In the genomic region with DNA sequence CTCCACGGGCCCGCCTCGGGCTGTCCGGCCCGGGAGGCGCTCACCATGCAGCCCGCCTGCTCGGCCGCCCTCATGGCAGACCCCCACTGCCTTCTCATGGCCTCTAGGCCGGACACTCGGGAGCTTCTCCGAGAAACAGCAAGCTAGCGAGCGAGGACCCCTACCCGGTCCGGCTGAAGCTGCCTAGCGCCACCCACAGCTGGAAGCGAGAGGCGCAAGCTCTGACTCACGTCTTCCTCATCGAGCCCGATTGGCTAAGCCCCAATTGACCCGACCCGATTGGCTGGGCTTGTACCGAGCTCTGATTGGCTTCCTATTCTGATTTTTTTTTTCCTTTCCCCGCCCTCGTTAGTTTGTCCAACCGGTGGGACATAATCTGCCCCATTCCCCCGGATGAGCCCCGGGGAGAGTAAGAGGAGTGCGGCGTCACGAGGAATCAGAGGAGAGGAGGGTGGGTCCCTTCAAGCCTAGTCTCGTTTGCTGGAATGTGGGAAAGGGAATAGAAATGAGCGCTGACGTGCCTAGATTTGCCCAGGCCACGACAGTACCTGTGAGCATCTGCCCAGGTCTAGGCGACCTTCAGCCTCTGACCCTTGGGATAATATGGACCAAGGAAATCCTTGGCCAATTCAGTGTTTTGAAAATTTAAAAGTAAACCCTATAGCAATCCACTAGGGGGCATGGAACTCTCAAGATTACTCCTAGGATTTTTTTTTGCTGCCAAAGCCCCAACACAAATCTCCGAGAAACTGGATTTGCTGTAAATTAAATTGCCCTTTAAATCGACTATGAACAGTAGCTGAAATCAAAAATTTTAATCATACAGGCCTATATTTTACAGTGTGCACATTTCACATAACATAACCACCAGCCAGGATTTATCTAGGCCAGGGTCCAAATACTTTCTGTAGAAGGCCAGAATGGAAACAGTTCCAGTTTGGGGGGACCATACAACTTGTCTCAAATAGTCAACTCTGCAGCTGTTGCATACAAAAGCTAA, we compare ENCODE assay signal across 8 cellular contexts. TPM values are rescaled to one million over a fixed set of nuclear protein-coding genes. Genes with fewer than 3 reads are reported as not detected.
DNase-seq lines count a peak whose midpoint lies in the region; ATAC-seq, FAIRE-seq and TF ChIP-seq lines count a peak whose summit lies in the region.

A gene with protein sequence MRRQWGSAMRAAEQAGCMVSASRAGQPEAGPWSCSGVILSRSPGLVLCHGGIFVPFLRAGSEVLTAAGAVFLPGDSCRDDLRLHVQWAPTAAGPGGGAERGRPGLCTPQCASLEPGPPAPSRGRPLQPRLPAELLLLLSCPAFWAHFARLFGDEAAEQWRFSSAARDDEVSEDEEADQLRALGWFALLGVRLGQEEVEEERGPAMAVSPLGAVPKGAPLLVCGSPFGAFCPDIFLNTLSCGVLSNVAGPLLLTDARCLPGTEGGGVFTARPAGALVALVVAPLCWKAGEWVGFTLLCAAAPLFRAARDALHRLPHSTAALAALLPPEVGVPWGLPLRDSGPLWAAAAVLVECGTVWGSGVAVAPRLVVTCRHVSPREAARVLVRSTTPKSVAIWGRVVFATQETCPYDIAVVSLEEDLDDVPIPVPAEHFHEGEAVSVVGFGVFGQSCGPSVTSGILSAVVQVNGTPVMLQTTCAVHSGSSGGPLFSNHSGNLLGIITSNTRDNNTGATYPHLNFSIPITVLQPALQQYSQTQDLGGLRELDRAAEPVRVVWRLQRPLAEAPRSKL (minus strand): TSS at position 212 of the 1,000 bp plus-strand sequence. CDS start 114 bp downstream, at position 98.

- H3K27me3 ChIP-seq in WERI-Rb-1 (ENCODE audit: insufficient read depth, low read depth, severe bottlenecking) (no peaks in the 10 kb centered on the region), mammary epithelial cell (ENCODE audit: insufficient read depth, low read length) (no peaks in the 10 kb centered on the region), small intestine (ENCODE audit: control insufficient read depth in 2 of 2, insufficient read depth in 2 of 2, low read length in 2 of 2) (no peaks in the 10 kb centered on the region)

- H3K9ac ChIP-seq in mammary epithelial cell (ENCODE audit: insufficient read depth, low read length), result peak within 1 kb of the TSS; percentile 78

- H4K20me1 ChIP-seq in mammary epithelial cell (ENCODE audit: insufficient read depth, low read length), result no peaks in the 10 kb centered on the region

- 3% methylated on average over 25 of the region's 40 CpGs for WGBS in mammary epithelial cell (ENCODE audit: low coverage, missing lambda C conversion rate)
- 0 to 2% (median 1%) methylated on average over 37 to 40 of the region's 40 CpGs for WGBS in small intestine, 3 donors

- CTCF ChIA-PET in mammary epithelial cell (lab: Charles Lee; ENCODE audit: low non-redundant PET), result interaction anchor here (0.6 to 1.9 kb wide), 6 partner anchors 9 to 463 kb away, joined by 3 to 24 read pairs (median 6); a partner anchor contains a TSS

- H3K4me1 ChIP-seq in mammary epithelial cell (ENCODE audit: insufficient read depth, low read length) (peaks cover 18% of the 10 kb centered on the region), small intestine (ENCODE audit: control insufficient read depth in 2 of 2, insufficient read depth in 1 of 2, low read depth in 1 of 2, low read length in 1 of 2) (peaks cover 2 to 5% of the 10 kb centered on the region in 2 donors)

- H3K36me3 ChIP-seq in WERI-Rb-1 (peaks cover 11% of the 10 kb centered on the region), mammary epithelial cell (ENCODE audit: insufficient read depth, low read length) (peaks cover 9% of the 10 kb centered on the region), small intestine (ENCODE audit: control insufficient read depth in 2 of 2, insufficient read depth in 2 of 2, low read length in 2 of 2) (peaks cover 4 to 9% of the 10 kb centered on the region in 2 donors)

- peak within 1 kb of the TSS; percentile 89 for H2AFZ ChIP-seq in mammary epithelial cell (ENCODE audit: low read depth, low read length)

- dilution Hi-C loops in mammary epithelial cell (cut with HindIII; ENCODE audit: low sequenced_read_pairs), result loop anchor here (10.0 kb wide), 2 partner anchors 208 to 238 kb away; a partner anchor contains a TSS

- DNase-seq in AG08396 (ENCODE audit: low spot score), result peak; percentile 98
- DNase-seq in NCI-H2227 (lab: John Stamatoyannopoulos, UW; ENCODE audit: unreplicated experiment), result peak; percentile 97
- peak; percentile 98 for DNase-seq in WERI-Rb-1
- peak; percentile 99 for DNase-seq in mammary epithelial cell
- peak; percentile 99 for DNase-seq in iPS-NIHi11 (ENCODE audit: low spot score)
- peak; percentile 99 for DNase-seq in small intestine

- TSS peak; percentile 78 for BruUV-seq in mammary epithelial cell (replicated peaks; lab: Mats Ljungman, UMichigan)

- peak within 1 kb of the TSS; percentile 99 for H3K4me2 ChIP-seq in mammary epithelial cell (ENCODE audit: insufficient read depth, low read depth, low read length)

- FAIRE-seq in small intestine (lab: Jason Lieb, UNC), result no peak

- H3K9me3 ChIP-seq in WERI-Rb-1 (ENCODE audit: severe bottlenecking), result no peaks in the 10 kb centered on the region
- H3K9me3 ChIP-seq in mammary epithelial cell (replicated peaks; ENCODE audit: insufficient read depth, low read length), result no peaks in the 10 kb centered on the region
- no peaks in the 10 kb centered on the region for H3K9me3 ChIP-seq in small intestine (ENCODE audit: control insufficient read depth, low read depth)

- intact Hi-C loops in mammary epithelial cell (cut with micrococcal nuclease), result loop anchor here (1.0 to 5.0 kb wide), 6 partner anchors 30 to 263 kb away; a partner anchor contains a TSS

- TF ChIP-seq CTCF in WERI-Rb-1 (IDR thresholded peaks at IDR 0.05; ENCODE audit: low read depth, low read length), result peak; percentile 96
- TF ChIP-seq CTCF in mammary epithelial cell (conservative IDR thresholded peaks at IDR 0.05 in 1 of 2, IDR thresholded peaks at IDR 0.05 in 1 of 2; ENCODE audit: extremely low read depth in 1 of 2, insufficient read depth in 1 of 2, low read depth in 1 of 2, low read length in 2 of 2), result peak; percentile 63 to 88

- H3K4me3 ChIP-seq in WERI-Rb-1 (ENCODE audit: low read depth, low read length) (peak within 1 kb of the TSS; percentile 74), mammary epithelial cell (replicated peaks in 1 of 3; ENCODE audit: insufficient read depth in 1 of 3, low read depth in 2 of 3, low read length in 3 of 3) (peak within 1 kb of the TSS; percentile 74 to 86 (median 79)), small intestine (ENCODE audit: low read depth in 1 of 2, low read length in 2 of 2) (peak within 1 kb of the TSS; percentile 60 to 87)

- H3K79me2 ChIP-seq in mammary epithelial cell (ENCODE audit: insufficient read depth, low read length), result peaks cover 68% of the 10 kb centered on the region

- H3K27ac ChIP-seq in WERI-Rb-1, result peak within 1 kb of the TSS; percentile 77
- H3K27ac ChIP-seq in mammary epithelial cell (ENCODE audit: insufficient read depth, low read depth, low read length), result peak within 1 kb of the TSS; percentile 82
- H3K27ac ChIP-seq in small intestine (ENCODE audit: low read depth in 1 of 2, low read length in 1 of 2), result peak within 1 kb of the TSS; percentile 74 to 97

- in situ Hi-C loops in mammary epithelial cell (cut with MboI; ENCODE audit: low sequenced_read_pairs in 2 of 2), result no loop called here

- ATAC-seq in GM18907 (IDR thresholded peaks at IDR 0.05; ENCODE audit: unreplicated experiment) (peak; percentile 95), HG03159 (IDR thresholded peaks at IDR 0.05; ENCODE audit: unreplicated experiment) (peak; percentile 88)

RNA-seq across cellular contexts. Expression of the gene that starts here (rescaled TPM):
- 10 to 100 TPM; 21.7 to 30.3 TPM for total RNA-seq in mammary epithelial cell
- polyA plus RNA-seq in mammary epithelial cell (13.7 TPM), small intestine (10 to 100 TPM; 10.5 to 12.7 (median 12.2) TPM)
- 14.2 TPM for polyA minus RNA-seq in mammary epithelial cell

Comparison
In these comparisons a context has a peak if more than half of its experiments do, and no peak if none do; other contexts are left out.
1. Peak in every context shown above with its lines: DNase-seq, ATAC-seq, H3K4me3 ChIP-seq and H3K27ac ChIP-seq.